8 cellular contexts compared by ENCODE assay signal in the genomic region with DNA sequence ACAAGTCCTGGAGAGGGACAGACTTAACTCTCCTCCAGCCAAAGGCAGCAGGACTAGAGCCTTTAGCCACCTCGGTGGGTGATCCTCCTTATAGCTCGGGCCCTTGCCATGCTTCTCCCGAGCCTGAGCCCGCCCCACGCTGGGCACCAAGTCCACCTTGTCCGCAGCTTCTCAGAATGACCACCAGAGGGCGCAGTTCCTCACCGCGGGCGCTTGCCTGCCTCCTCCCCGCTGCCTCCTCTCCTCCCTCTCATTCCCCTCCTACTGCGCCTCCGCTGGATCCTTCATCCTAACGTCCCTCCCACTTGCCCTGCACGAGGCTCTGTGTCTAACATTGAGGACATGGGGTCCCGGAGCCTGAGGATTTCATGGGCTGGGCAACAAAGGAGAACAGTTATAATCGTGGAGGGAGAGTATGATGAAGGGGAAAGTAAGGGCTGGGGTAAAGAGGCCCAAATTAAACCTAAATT. TPM values are rescaled to one million over a fixed set of nuclear protein-coding genes. Genes with fewer than 3 reads are reported as not detected.
DNase-seq lines count a peak whose midpoint lies in the region; ATAC-seq, FAIRE-seq and TF ChIP-seq lines count a peak whose summit lies in the region.

No MANE protein-coding gene starts in this region.

- H3K4me2 ChIP-seq in endothelial cell of umbilical vein (ENCODE audit: insufficient read depth, low read length): no peak overlapping the region

- POLR2A ChIA-PET in endothelial cell of umbilical vein (lab: Charles Lee): no interaction called here

- dilution Hi-C loops in endothelial cell of umbilical vein (cut with MboI; ENCODE audit: extremely low pct_ligation_motif_present, low sequenced_read_pairs): no loop called here

- H3K4me3 ChIP-seq in HL-60 (replicated peaks; ENCODE audit: insufficient read depth, low read length) (no peak overlapping the region), endothelial cell of umbilical vein (replicated peaks in 1 of 3; ENCODE audit: insufficient read depth in 1 of 3, low read depth in 1 of 3, low read length in 3 of 3) (no peak overlapping the region), mucosa of descending colon (no peak overlapping the region)

- TF ChIP-seq CTCF in HL-60 (IDR thresholded peaks at IDR 0.05; ENCODE audit: insufficient read depth, low read length) (peak; percentile 64), endothelial cell of umbilical vein (IDR thresholded peaks at IDR 0.05; ENCODE audit: extremely low read depth in 1 of 2, insufficient read depth in 1 of 2, low read depth in 1 of 2, low read length in 2 of 2) (peak; percentile 94 to 98), mucosa of descending colon (IDR thresholded peaks at IDR 0.05) (peak; percentile 88)

- TF ChIP-seq POLR2A in endothelial cell of umbilical vein (IDR thresholded peaks at IDR 0.05; ENCODE audit: low read depth, low read length): no peak

- ATAC-seq in mucosa of descending colon (peak; percentile 100), HG03378 (IDR thresholded peaks at IDR 0.05; ENCODE audit: unreplicated experiment) (no peak)

- peak overlapping the region; percentile 42 for H2AFZ ChIP-seq in endothelial cell of umbilical vein (ENCODE audit: low read depth, low read length)

- H3K79me2 ChIP-seq in endothelial cell of umbilical vein (ENCODE audit: control insufficient read depth, insufficient read depth, low read length): no peaks in the 10 kb centered on the region

- DNase-seq in DMS53 (lab: John Stamatoyannopoulos, UW) (peak; percentile 96), HL-60 (ENCODE audit: low read depth in 1 of 2, low spot score in 1 of 2) (peak; percentile 61 to 66), NOMO-1 treated with DMSO at 0.1 percent for 48 hours (lab: John Stamatoyannopoulos, UW; ENCODE audit: unreplicated experiment) (peak; percentile 44), endothelial cell of umbilical vein (ENCODE audit: low read depth, low spot score) (peak; percentile 72), mucosa of descending colon (peak; percentile 71 to 79 (median 76))
- DNase-seq in activated CD8-positive, alpha-beta memory T cell treated with anti-CD3 and anti-CD28 coated beads for 24 hours: peak; percentile 85
- DNase-seq in stimulated activated CD8-positive, alpha-beta memory T cell treated with anti-CD3 and anti-CD28 coated beads, Interleukin-4, amount 100 ng/mL, for 1 hour (ENCODE audit: low read depth in 2 of 2, low spot score in 1 of 2): peak; percentile 29 to 33

- no peaks in the 10 kb centered on the region for H3K4me1 ChIP-seq in endothelial cell of umbilical vein (ENCODE audit: control insufficient read depth, extremely low read depth, insufficient read depth, low read length)
- peaks cover 6% of the 10 kb centered on the region for H3K4me1 ChIP-seq in mucosa of descending colon (ENCODE audit: low read depth)

- H4K20me1 ChIP-seq in endothelial cell of umbilical vein (replicated peaks; ENCODE audit: control insufficient read depth, extremely low read depth, insufficient read depth, low read length): no peaks in the 10 kb centered on the region

- FAIRE-seq in endothelial cell of umbilical vein (lab: Jason Lieb, UNC): peak; percentile 94

- H3K9me1 ChIP-seq in endothelial cell of umbilical vein (replicated peaks; ENCODE audit: control insufficient read depth, extremely low read depth, insufficient read depth, low read length): no peaks in the 10 kb centered on the region

- intact Hi-C loops in endothelial cell of umbilical vein (cut with micrococcal nuclease): loop anchor here (1.0 kb wide), 3 partner anchors 109 to 446 kb away; no protein-coding TSS in a partner anchor
- intact Hi-C loops in mucosa of descending colon (cut with DNase I, micrococcal nuclease): no loop called here

- H3K27ac ChIP-seq in HL-60 (replicated peaks) (no peak overlapping the region), endothelial cell of umbilical vein (ENCODE audit: insufficient read depth, low read depth, low read length) (no peak overlapping the region)

- H3K36me3 ChIP-seq in endothelial cell of umbilical vein (ENCODE audit: control insufficient read depth in 2 of 2, extremely low read depth in 1 of 2, insufficient read depth in 2 of 2, low read length in 2 of 2) (no peaks in the 10 kb centered on the region), mucosa of descending colon (ENCODE audit: low read depth) (no peaks in the 10 kb centered on the region)

- no peak overlapping the region for H3K9ac ChIP-seq in endothelial cell of umbilical vein (replicated peaks; ENCODE audit: extremely low read depth, insufficient read depth, low read length)

- H3K9me3 ChIP-seq in endothelial cell of umbilical vein (replicated peaks; ENCODE audit: control insufficient read depth, insufficient read depth, low read length) (no peaks in the 10 kb centered on the region), mucosa of descending colon (no peaks in the 10 kb centered on the region)

- H3K27me3 ChIP-seq in HL-60 (ENCODE audit: insufficient read depth, poor library complexity, severe bottlenecking) (no peaks in the 10 kb centered on the region), endothelial cell of umbilical vein (ENCODE audit: control insufficient read depth in 2 of 2, insufficient read depth in 2 of 2, low read length in 2 of 2) (peaks cover 0 to 3% of the 10 kb centered on the region in 2 experiments)

- CTCF ChIA-PET in endothelial cell of umbilical vein (lab: Charles Lee): interaction anchor here (0.6 to 2.0 kb wide), 66 partner anchors 8 to 806 kb away, joined by 3 to 33 read pairs (median 4); a partner anchor contains a TSS

- BruUV-seq in endothelial cell of umbilical vein (replicated peaks; lab: Mats Ljungman, UMichigan): no TSS peak

TF ChIP-seq in endothelial cell of umbilical vein, 7 proteins besides CTCF, POLR2A, EP300 and RAD21:
- TF ChIP-seq, protein P1, sequence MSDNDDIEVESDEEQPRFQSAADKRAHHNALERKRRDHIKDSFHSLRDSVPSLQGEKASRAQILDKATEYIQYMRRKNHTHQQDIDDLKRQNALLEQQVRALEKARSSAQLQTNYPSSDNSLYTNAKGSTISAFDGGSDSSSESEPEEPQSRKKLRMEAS (IDR thresholded peaks at IDR 0.05; ENCODE audit: insufficient read depth, insufficient read length): no peak
- TF ChIP-seq MYC (IDR thresholded peaks at IDR 0.05; ENCODE audit: low read depth, low read length): no peak

RNA-seq across cellular contexts. Expression of a gene that starts 11.3 kb away (rescaled TPM):
- total RNA-seq in endothelial cell of umbilical vein: not detected in 2 replicates
- not detected in 2 replicates for polyA plus RNA-seq in endothelial cell of umbilical vein
- polyA plus RNA-seq in endothelial cell of umbilical vein (2011; cell fraction: cytosol; rRNA removed): not detected in 2 replicates
- not detected in 2 replicates for polyA plus RNA-seq in endothelial cell of umbilical vein (2011; cell fraction: nucleus; rRNA removed)
- polyA plus RNA-seq in endothelial cell of umbilical vein (2012): not detected in 2 replicates
- 0.17 TPM in 1 of 2 replicates, not detected in the other for polyA minus RNA-seq in endothelial cell of umbilical vein
- polyA minus RNA-seq in endothelial cell of umbilical vein (2011; cell fraction: cytosol; rRNA and poly(A)+ RNA removed): not detected
- not detected in 2 replicates for polyA minus RNA-seq in endothelial cell of umbilical vein (2011; cell fraction: nucleus; rRNA and poly(A)+ RNA removed)
- total RNA-seq in mucosa of descending colon: 100 to 1,000 TPM in 2 of 3 donors, 10 to 100 TPM in 1; 86.4 to 247 (median 192) TPM

RNA-seq across cellular contexts. Expression of a gene that starts 37.5 kb away (rescaled TPM):
- total RNA-seq in endothelial cell of umbilical vein: 0.18 TPM in 1 of 2 replicates, not detected in the other
- 0.11 and 0.12 TPM in 2 replicates for polyA plus RNA-seq in endothelial cell of umbilical vein
- 0.09 and 0.10 TPM in 2 replicates for polyA plus RNA-seq in endothelial cell of umbilical vein (2011; cell fraction: cytosol; rRNA removed)
- polyA plus RNA-seq in endothelial cell of umbilical vein (2011; cell fraction: nucleus; rRNA removed): 0.38 and 0.48 TPM in 2 replicates
- 0.12 and 0.23 TPM in 2 replicates for polyA plus RNA-seq in endothelial cell of umbilical vein (2012)
- polyA minus RNA-seq in endothelial cell of umbilical vein: 0.08 TPM in 1 of 2 replicates, not detected in the other
- polyA minus RNA-seq in endothelial cell of umbilical vein (2011; cell fraction: cytosol; rRNA and poly(A)+ RNA removed): not detected
- polyA minus RNA-seq in endothelial cell of umbilical vein (2011; cell fraction: nucleus; rRNA and poly(A)+ RNA removed): 0.14 TPM in 1 of 2 replicates, not detected in the other
- 10 to 100 TPM in 1 of 3 donors, 1 to 10 TPM in 1, under 1 TPM in 1; 0.84 to 17.7 (median 1.9) TPM for total RNA-seq in mucosa of descending colon

Comparison
In these comparisons a context has a peak if more than half of its experiments do, and no peak if none do; other contexts are left out.
1. DNase-seq: peak in every context shown above with its lines; median percentile 96 in DMS53; 85 in activated CD8-positive, alpha-beta memory T cell treated with anti-CD3 and anti-CD28 coated beads for 24 hours; 76 in mucosa of descending colon; 72 in endothelial cell of umbilical vein; 64 in HL-60; 44 in NOMO-1 treated with DMSO at 0.1 percent for 48 hours; 31 in stimulated activated CD8-positive, alpha-beta memory T cell treated with anti-CD3 and anti-CD28 coated beads, Interleukin-4, amount 100 ng/mL, for 1 hour.
2. RNA of a gene that starts 11.3 kb away (total RNA-seq): 86.4 to 247 TPM in mucosa of descending colon; not detected in endothelial cell of umbilical vein; every median in the first group is over 10 times any median in the second.
3. Peak in every context shown above with its lines, with median percentiles within 50 percentile points of each other: CTCF ChIP-seq.